In genomic region chr12:107411792-107412535, GRCh38 we compare ENCODE assay signal across 16 cellular contexts.
A peak's percentile ranks its signal among the peaks of the same experiment; 100 is the strongest.
DNase-seq lines count a peak whose midpoint lies in the region; ATAC-seq and TF ChIP-seq lines count a peak whose summit lies in the region.
"Had no signal": no experiment of that assay in that cellular context is flagged by ENCODE, and none has a peak within 500 bp of the region (broad histone marks: within the 10 kb centered on the region; RNA-seq: fewer than 3 reads in every experiment).

No MANE protein-coding gene starts in this region.

- peak overlapping the region; percentile 7 for H3K27ac ChIP-seq in RWPE2 (ENCODE audit: poor library complexity, severe bottlenecking)
- H3K27ac ChIP-seq in fibroblast of lung (ENCODE audit: insufficient read depth, low read length): no peak overlapping the region
- H3K27ac ChIP-seq in smooth muscle cell (ENCODE audit: low read depth): peak overlapping the region; percentile 68
- H3K27ac ChIP-seq: left ventricle myocardium inferior, tibial artery, WERI-Rb-1 had no signal

- no peaks in the 10 kb centered on the region for H4K20me1 ChIP-seq in fibroblast of lung (ENCODE audit: control insufficient read depth, extremely low read depth, insufficient read depth, low read length)
- no peaks in the 10 kb centered on the region for H4K20me1 ChIP-seq in smooth muscle cell (ENCODE audit: low read depth)

- peaks cover 5% of the 10 kb centered on the region for H3K4me1 Mint-ChIP-seq in osteocyte (ENCODE audit: unreplicated experiment)
- H3K4me1 Mint-ChIP-seq: activated naive CD8-positive, alpha-beta T cell treated with anti-CD3 and anti-CD28 coated beads for 36 hours had no signal

- H3K36me3 ChIP-seq in RWPE2 (ENCODE audit: low read depth): no peaks in the 10 kb centered on the region
- no peaks in the 10 kb centered on the region for H3K36me3 ChIP-seq in fibroblast of lung (ENCODE audit: control insufficient read depth, insufficient read depth, low read length)
- no peaks in the 10 kb centered on the region for H3K36me3 ChIP-seq in smooth muscle cell (ENCODE audit: low read depth)
- H3K36me3 ChIP-seq: left ventricle myocardium inferior, tibial artery, WERI-Rb-1 had no signal

- H3K36me3 Mint-ChIP-seq in osteocyte (ENCODE audit: unreplicated experiment): no peaks in the 10 kb centered on the region

- no peak overlapping the region for H3K9ac ChIP-seq in fibroblast of lung (ENCODE audit: insufficient read depth, low read length)
- no peak overlapping the region for H3K9ac ChIP-seq in smooth muscle cell (ENCODE audit: low read depth)

- no peak overlapping the region for H3K27ac Mint-ChIP-seq in osteocyte (ENCODE audit: unreplicated experiment)
- H3K27ac Mint-ChIP-seq: activated naive CD8-positive, alpha-beta T cell treated with anti-CD3 and anti-CD28 coated beads for 36 hours had no signal

- 53% methylated on average over 14 of the region's 14 CpGs for WGBS in smooth muscle cell (ENCODE audit: low lambda C conversion rate)

- H3K4me3 ChIP-seq in RWPE2 (ENCODE audit: severe bottlenecking): no peak overlapping the region
- H3K4me3 ChIP-seq in fibroblast of lung (replicated peaks in 1 of 4; ENCODE audit: control extremely low read depth in 1 of 4, insufficient read depth in 1 of 4, low read depth in 3 of 4, low read length in 4 of 4): no peak overlapping the region
- no peak overlapping the region for H3K4me3 ChIP-seq in smooth muscle cell
- H3K4me3 ChIP-seq: left ventricle myocardium inferior, tibial artery had no signal

- peak; percentile 93 for ATAC-seq in RWPE2 (ENCODE audit: low read depth)
- no peak for ATAC-seq in GM18505 (IDR thresholded peaks at IDR 0.05; ENCODE audit: unreplicated experiment)

- H2AFZ ChIP-seq in fibroblast of lung (ENCODE audit: low read length) (no peak overlapping the region), smooth muscle cell (ENCODE audit: low read depth) (no peak overlapping the region)

- TF ChIP-seq POLR2A in erythroblast (IDR thresholded peaks at IDR 0.05; ENCODE audit: low read length): no peak
- no peak for TF ChIP-seq POLR2A in GM18505 (IDR thresholded peaks at IDR 0.05; ENCODE audit: borderline replicate concordance, extremely low read depth, insufficient read depth, insufficient read length)

- H3K79me2 ChIP-seq in fibroblast of lung (ENCODE audit: control insufficient read depth, insufficient read depth, low read length): no peaks in the 10 kb centered on the region
- no peaks in the 10 kb centered on the region for H3K79me2 ChIP-seq in smooth muscle cell (ENCODE audit: low read depth)

- H3K9me3 ChIP-seq in RWPE2 (ENCODE audit: severe bottlenecking): no peaks in the 10 kb centered on the region
- H3K9me3 ChIP-seq in fibroblast of lung (ENCODE audit: control insufficient read depth, insufficient read depth, low read depth, low read length): no peaks in the 10 kb centered on the region
- no peaks in the 10 kb centered on the region for H3K9me3 ChIP-seq in smooth muscle cell (replicated peaks; ENCODE audit: low read depth)
- H3K9me3 ChIP-seq: left ventricle myocardium inferior, tibial artery had no signal

- H3K9me3 Mint-ChIP-seq in osteocyte (ENCODE audit: unreplicated experiment): no peaks in the 10 kb centered on the region
- H3K9me3 Mint-ChIP-seq: activated naive CD8-positive, alpha-beta T cell treated with anti-CD3 and anti-CD28 coated beads for 36 hours had no signal

- no peak overlapping the region for H3K4me2 ChIP-seq in fibroblast of lung (ENCODE audit: extremely low read depth, insufficient read depth, low read length)
- peak overlapping the region; percentile 53 for H3K4me2 ChIP-seq in smooth muscle cell

- H3K4me3 Mint-ChIP-seq in osteocyte (ENCODE audit: unreplicated experiment): no peak overlapping the region
- H3K4me3 Mint-ChIP-seq: activated naive CD8-positive, alpha-beta T cell treated with anti-CD3 and anti-CD28 coated beads for 36 hours had no signal

- H3F3A ChIP-seq in smooth muscle cell (ENCODE audit: low read depth): peaks cover 9% of the 10 kb centered on the region

- TF ChIP-seq CTCF in RWPE2 (IDR thresholded peaks at IDR 0.05; ENCODE audit: poor library complexity, severe bottlenecking) (no peak), fibroblast of lung (conservative IDR thresholded peaks at IDR 0.05 in 1 of 2, IDR thresholded peaks at IDR 0.05 in 1 of 2; ENCODE audit: low read depth in 1 of 2, low read length in 2 of 2) (no peak), smooth muscle cell (IDR thresholded peaks at IDR 0.05; ENCODE audit: borderline replicate concordance, insufficient read depth, poor library complexity, severe bottlenecking) (no peak), osteocyte (IDR thresholded peaks at IDR 0.05) (no peak)

- DNase-seq in H4 (ENCODE audit: low spot score) (peak; percentile 91), RWPE2 (ENCODE audit: low spot score) (peak; percentile 72), fibroblast of lung (ENCODE audit: low read depth in 2 of 2) (peak; percentile 36 to 80), smooth muscle cell (lab: John Stamatoyannopoulos, UW; ENCODE audit: unreplicated experiment) (peak; percentile 9), osteocyte (ENCODE audit: extremely low spot score, unreplicated experiment) (no peak), erythroblast (lab: John Stamatoyannopoulos, UW) (no peak)
- DNase-seq: activated naive CD8-positive, alpha-beta T cell treated with anti-CD3 and anti-CD28 coated beads for 36 hours; dermis blood vessel endothelial cell; HCEC 1CT; left ventricle myocardium inferior; NCI-H1436 treated with DMSO at 0.1 percent for 48 hours; NCI-H748 treated with DMSO at 0.1 percent for 48 hours; SIG-M5; tibial artery; WERI-Rb-1 had no signal

- H3K4me1 ChIP-seq in RWPE2 (ENCODE audit: insufficient read depth, poor library complexity, severe bottlenecking) (peaks cover 18% of the 10 kb centered on the region), fibroblast of lung (ENCODE audit: control insufficient read depth, extremely low read depth, insufficient read depth, low read length) (peaks cover 5% of the 10 kb centered on the region), smooth muscle cell (ENCODE audit: low read depth) (no peaks in the 10 kb centered on the region)
- H3K4me1 ChIP-seq: left ventricle myocardium inferior, tibial artery had no signal

- H3K27me3 ChIP-seq in RWPE2 (ENCODE audit: insufficient read depth, poor library complexity, severe bottlenecking): no peaks in the 10 kb centered on the region
- no peaks in the 10 kb centered on the region for H3K27me3 ChIP-seq in fibroblast of lung (ENCODE audit: control insufficient read depth, insufficient read depth, low read length)
- no peaks in the 10 kb centered on the region for H3K27me3 ChIP-seq in smooth muscle cell (ENCODE audit: low read depth)
- H3K27me3 ChIP-seq: tibial artery had no signal

- H3K27me3 Mint-ChIP-seq in osteocyte (ENCODE audit: unreplicated experiment): no peaks in the 10 kb centered on the region
- H3K27me3 Mint-ChIP-seq: activated naive CD8-positive, alpha-beta T cell treated with anti-CD3 and anti-CD28 coated beads for 36 hours had no signal

Comparison
In these comparisons a context has a peak if more than half of its experiments do, and no peak if none do; other contexts are left out.
1. DNase-seq: peak in H4 (single experiment), RWPE2 (single experiment), fibroblast of lung (2 of 2) and smooth muscle cell (single experiment); none in osteocyte (single experiment) and erythroblast (0 of 2).